In genomic region chrX:63884821-63885790, GRCh38 we compare ENCODE assay signal across 11 cellular contexts.
"Had no signal": no experiment of that assay in that cellular context is flagged by ENCODE, and none has a peak within 500 bp of the region (broad histone marks: within the 10 kb centered on the region; RNA-seq: fewer than 3 reads in every experiment).

No MANE protein-coding gene starts in this region.

- H3K4me3 ChIP-seq: GM23248, GM23338, HAP-1 had no signal

- FAIRE-seq: H1, H54 had no signal

- H3K4me1 ChIP-seq: HAP-1 had no signal

- DNase-seq: GM23248, GOT3, H7, H9, HCEC 1CT, HFFc6 had no signal

- ATAC-seq: GM23338, HCT116 had no signal

- H2AFZ ChIP-seq: GM23248, GM23338 had no signal

- H3K4me2 ChIP-seq: GM23338 had no signal

- H3K36me3 ChIP-seq: HAP-1 had no signal

- H3K27ac ChIP-seq: GM23248 had no signal

- H3K9me3 ChIP-seq: HAP-1 had no signal

- H3K9ac ChIP-seq: GM23248 had no signal
